26 cellular contexts compared by ENCODE assay signal in the genomic region with DNA sequence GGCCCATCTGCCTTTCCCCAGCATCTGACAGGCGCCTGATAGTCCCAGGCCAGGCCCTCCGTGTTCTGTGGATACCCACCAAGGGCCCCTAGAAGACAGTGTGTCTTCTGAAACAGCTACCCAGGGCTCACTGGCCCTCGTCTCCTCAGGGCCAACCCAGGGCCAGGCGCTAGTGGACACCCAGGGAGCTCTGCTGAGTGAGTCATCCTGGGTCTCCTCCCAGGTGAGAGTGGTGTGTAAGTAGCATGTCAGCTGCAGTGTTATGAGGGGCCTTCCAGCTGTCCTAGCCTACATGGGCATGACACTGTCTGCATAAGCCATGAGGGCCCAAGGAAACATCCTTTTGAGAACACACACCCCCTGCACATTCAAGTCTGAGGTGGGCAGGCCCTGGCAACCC. TPM values are rescaled to one million over a fixed set of nuclear protein-coding genes. Genes with fewer than 3 reads are reported as not detected.
A peak's percentile ranks its signal among the peaks of the same experiment; 100 is the strongest.
DNase-seq lines count a peak whose midpoint lies in the region; ATAC-seq, FAIRE-seq and TF ChIP-seq lines count a peak whose summit lies in the region.
"Had no signal": no experiment of that assay in that cellular context is flagged by ENCODE, and none has a peak within 500 bp of the region (broad histone marks: within the 10 kb centered on the region; RNA-seq: fewer than 3 reads in every experiment).

No MANE protein-coding gene starts in this region.

- FAIRE-seq in HepG2 (lab: Jason Lieb, UNC) (no peak), bronchial epithelial cell (lab: Jason Lieb, UNC) (no peak)
- FAIRE-seq: A204.1, GM19239 had no signal

- H3K79me2 ChIP-seq in HepG2 (ENCODE audit: insufficient read depth, low read length): no peaks in the 10 kb centered on the region

- H3K9me3 ChIP-seq in HepG2 (ENCODE audit: low read length): no peaks in the 10 kb centered on the region
- H3K9me3 ChIP-seq in right lobe of liver: no peaks in the 10 kb centered on the region
- H3K9me3 ChIP-seq: BE2C had no signal

- H2AFZ ChIP-seq in HepG2 (ENCODE audit: low read length): no peak overlapping the region
- H2AFZ ChIP-seq: GM23338 had no signal

- DNase-seq in HepG2 (ENCODE audit: low spot score) (no peak), right lobe of liver (no peak), bronchial epithelial cell (ENCODE audit: low read depth) (peak; percentile 27), iris pigment epithelial cell (ENCODE audit: low read depth) (peak; percentile 11), NCI-H1092 (lab: John Stamatoyannopoulos, UW) (no peak)
- DNase-seq: BE2C; CD4-positive, CD25-positive, alpha-beta regulatory T cell; COR-L47; DMS 273 treated with DMSO at 0.1 percent for 48 hours; GF-D8; HCEC 1CT; KBM-7; MV-4-11; NCI-H1417; NCI-H187; NCI-H2107; NCI-H524; NCI-H82; OCI-M1; RPMI8226; SIG-M5 had no signal

- no peak overlapping the region for H3K9ac ChIP-seq in HepG2 (ENCODE audit: insufficient read depth, low read depth, low read length)

- in situ Hi-C loops in HepG2 (cut with HindIII; ENCODE audit: extremely low pct_ligation_motif_present, low pct_unique_long_range_greater_than_20kb): no loop called here

- no peaks in the 10 kb centered on the region for H3K36me3 ChIP-seq in HepG2 (replicated peaks in 1 of 2; ENCODE audit: control insufficient read depth in 1 of 2, insufficient read depth in 2 of 2, low read length in 2 of 2)
- H3K36me3 ChIP-seq in right lobe of liver: no peaks in the 10 kb centered on the region
- no peaks in the 10 kb centered on the region for H3K36me3 ChIP-seq in bronchial epithelial cell (ENCODE audit: control insufficient read depth, insufficient read depth, low read length)
- H3K36me3 ChIP-seq: BE2C had no signal

- TF ChIP-seq CTCF in HepG2 (CRISPR knock-in tag; IDR thresholded peaks at IDR 0.05): no peak
- TF ChIP-seq CTCF in right lobe of liver (IDR thresholded peaks at IDR 0.05): no peak
- no peak for TF ChIP-seq CTCF in bronchial epithelial cell (IDR thresholded peaks at IDR 0.05; ENCODE audit: insufficient read depth, low read length, severe bottlenecking)

- no peak overlapping the region for H3K27ac ChIP-seq in HepG2 (ENCODE audit: extremely low read length, insufficient read depth, low read length)
- H3K27ac ChIP-seq in right lobe of liver: no peak overlapping the region

- 7% methylated on average over 3 of the region's 4 CpGs for WGBS in HepG2 (ENCODE audit: low lambda C conversion rate)
- 86% methylated on average over 2 of the region's 4 CpGs for WGBS in right lobe of liver (ENCODE audit: insufficient coverage, low coverage, low lambda C conversion rate, missing lambda C conversion rate)

- POLR2A ChIA-PET in HepG2 (lab: Yijun Ruan, JAX): no interaction called here

- H3K4me1 ChIP-seq in HepG2 (ENCODE audit: insufficient read depth, low read length): no peaks in the 10 kb centered on the region
- no peaks in the 10 kb centered on the region for H3K4me1 ChIP-seq in right lobe of liver
- H3K4me1 ChIP-seq: BE2C had no signal

- no peak for TF ChIP-seq RAD21 in HepG2 (CRISPR knock-in tag; IDR thresholded peaks at IDR 0.05)

- TF ChIP-seq POLR2A in HepG2 (IDR thresholded peaks at IDR 0.05; ENCODE audit: insufficient read depth in 1 of 2, low read depth in 2 of 2, low read length in 2 of 2) (no peak), right lobe of liver (IDR thresholded peaks at IDR 0.05) (no peak)

- peaks cover 12% of the 10 kb centered on the region; the same call in 1 of the 2 replicates for H4K20me1 ChIP-seq in HepG2 (ENCODE audit: insufficient read depth, low read length)

- no TSS peak for BruUV-seq in HepG2 (replicated peaks; lab: Mats Ljungman, UMichigan)

- ATAC-seq in HepG2: no peak; the same call in 2 of the 3 replicates
- no peak for ATAC-seq in right lobe of liver
- no peak for ATAC-seq in HG03175 (IDR thresholded peaks at IDR 0.05; ENCODE audit: unreplicated experiment)
- ATAC-seq in GM18870 (IDR thresholded peaks at IDR 0.05; ENCODE audit: unreplicated experiment): no peak
- ATAC-seq: GM23338 had no signal

- intact Hi-C loops in HepG2 (cut with micrococcal nuclease; ENCODE audit: unreplicated experiment) (no loop called here), right lobe of liver (cut with DNase I) (no loop called here)

- no peak overlapping the region for H3K4me2 ChIP-seq in HepG2 (ENCODE audit: low read depth, low read length)
- H3K4me2 ChIP-seq: GM23338 had no signal

- H3K4me3 ChIP-seq in HepG2 (replicated peaks in 1 of 3; ENCODE audit: insufficient read depth in 1 of 3, low read depth in 2 of 3, low read length in 3 of 3) (no peak overlapping the region), right lobe of liver (no peak overlapping the region), bronchial epithelial cell (ENCODE audit: low read depth, low read length) (no peak overlapping the region)
- H3K4me3 ChIP-seq: GM23338 had no signal

- TF ChIP-seq EP300 in HepG2 (IDR thresholded peaks at IDR 0.05; ENCODE audit: low read depth in 2 of 2, low read length in 2 of 2) (no peak), HepG2 (CRISPR knock-in tag; IDR thresholded peaks at IDR 0.05; ENCODE audit: borderline replicate concordance) (no peak)

- peaks cover 14 to 82% of the 10 kb centered on the region in 2 experiments for H3K27me3 ChIP-seq in HepG2 (ENCODE audit: control insufficient read depth in 1 of 2, insufficient read depth in 2 of 2, low read length in 2 of 2)
- H3K27me3 ChIP-seq in right lobe of liver: no peaks in the 10 kb centered on the region
- H3K27me3 ChIP-seq in bronchial epithelial cell (ENCODE audit: control insufficient read depth, insufficient read depth, low read length): peaks cover 2% of the 10 kb centered on the region
- H3K27me3 ChIP-seq: BE2C had no signal

- CTCF ChIA-PET in HepG2 (lab: Yijun Ruan, JAX; ENCODE audit: low intra/inter-chr PET ratio, low total read pairs): no interaction called here

TF ChIP-seq in HepG2, 621 proteins besides CTCF, POLR2A, EP300 and RAD21 (continues in another document):
- TF ChIP-seq ZNF17 (CRISPR knock-in tag; IDR thresholded peaks at IDR 0.05) (no peak), PHF5A (CRISPR knock-in tag; IDR thresholded peaks at IDR 0.05; ENCODE audit: low read depth, unreplicated experiment) (no peak)

RNA-seq across cellular contexts. Expression of a gene that starts 36.7 kb away (rescaled TPM):
- total RNA-seq in HepG2 (2016; rRNA removed; fragmentation: Illumina TruSeq; extraction: Trizol) (0.02 TPM in 1 of 2 replicates, not detected in the other), right lobe of liver (not detected), bronchial epithelial cell (0.13 and 0.26 TPM in 2 replicates)
- total RNA-seq in HepG2 (2016; cell fraction: cytosol; rRNA removed; fragmentation: Illumina TruSeq; extraction: Trizol; ENCODE audit: low read depth): not detected in 2 replicates
- total RNA-seq in HepG2 (2016; cell fraction: insoluble cytoplasmic fraction; rRNA removed; fragmentation: Illumina TruSeq; extraction: Trizol): 0.11 TPM in 1 of 2 replicates, not detected in the other
- total RNA-seq in HepG2 (2016; cell fraction: membrane; rRNA removed; fragmentation: Illumina TruSeq; extraction: Trizol): not detected in 2 replicates
- total RNA-seq in HepG2 (2016; cell fraction: nucleus; rRNA removed; fragmentation: Illumina TruSeq; extraction: Trizol): 0.09 TPM in 1 of 2 replicates, not detected in the other
- polyA plus RNA-seq in HepG2 (2011; rRNA removed): 0.09 and 0.21 TPM in 2 replicates
- polyA plus RNA-seq in HepG2 (2011; cell fraction: cytosol; rRNA removed): 0.03 TPM in 1 of 2 replicates, not detected in the other
- 0.42 and 0.51 TPM in 2 replicates for polyA plus RNA-seq in HepG2 (2011; cell fraction: nucleus; rRNA removed)
- polyA plus RNA-seq in HepG2 (2012): 0.03 and 0.05 TPM in 2 replicates
- polyA plus RNA-seq in HepG2 (2016; cell fraction: cytosol; fragmentation: Illumina TruSeq; extraction: Trizol; ENCODE audit: low read depth): not detected in 2 replicates
- not detected in 2 replicates for polyA plus RNA-seq in HepG2 (2016; cell fraction: insoluble cytoplasmic fraction; fragmentation: Illumina TruSeq; extraction: Trizol; ENCODE audit: low read depth)
- polyA plus RNA-seq in HepG2 (2016; cell fraction: membrane; fragmentation: Illumina TruSeq; extraction: Trizol; ENCODE audit: low read depth): not detected in 2 replicates
- 0.10 and 0.29 TPM in 2 replicates for polyA plus RNA-seq in HepG2 (2016; cell fraction: nucleus; fragmentation: Illumina TruSeq; extraction: Trizol; ENCODE audit: insufficient read depth, low read depth)
- polyA minus RNA-seq in HepG2 (2011; rRNA and poly(A)+ RNA removed; ENCODE audit: low replicate concordance): 0.10 and 0.56 TPM in 2 replicates
- polyA minus RNA-seq in HepG2 (2011; cell fraction: cytosol; rRNA and poly(A)+ RNA removed): not detected in 2 replicates
- 0.13 and 0.50 TPM in 2 replicates for polyA minus RNA-seq in HepG2 (2011; cell fraction: nucleus; rRNA and poly(A)+ RNA removed)
- total RNA-seq: CD4-positive, CD25-positive, alpha-beta regulatory T cell had no signal
- polyA plus RNA-seq: CD4-positive, CD25-positive, alpha-beta regulatory T cell had no signal

RNA-seq across cellular contexts. Expression of a gene that starts 56.0 kb away (rescaled TPM):
- 545 and 787 TPM in 2 replicates for total RNA-seq in HepG2 (2016; rRNA removed; fragmentation: Illumina TruSeq; extraction: Trizol)
- total RNA-seq in HepG2 (2016; cell fraction: cytosol; rRNA removed; fragmentation: Illumina TruSeq; extraction: Trizol; ENCODE audit: low read depth): 342 and 387 TPM in 2 replicates
- 525 and 788 TPM in 2 replicates for total RNA-seq in HepG2 (2016; cell fraction: insoluble cytoplasmic fraction; rRNA removed; fragmentation: Illumina TruSeq; extraction: Trizol)
- total RNA-seq in HepG2 (2016; cell fraction: membrane; rRNA removed; fragmentation: Illumina TruSeq; extraction: Trizol): 707 and 829 TPM in 2 replicates
- total RNA-seq in HepG2 (2016; cell fraction: nucleus; rRNA removed; fragmentation: Illumina TruSeq; extraction: Trizol): 180 and 186 TPM in 2 replicates
- 146 and 214 TPM in 2 replicates for polyA plus RNA-seq in HepG2 (2011; rRNA removed)
- 92.5 and 127 TPM in 2 replicates for polyA plus RNA-seq in HepG2 (2011; cell fraction: cytosol; rRNA removed)
- 29.2 and 40.5 TPM in 2 replicates for polyA plus RNA-seq in HepG2 (2011; cell fraction: nucleus; rRNA removed)
- 1,228 and 1,771 TPM in 2 replicates for polyA plus RNA-seq in HepG2 (2012)
- polyA plus RNA-seq in HepG2 (2016; cell fraction: cytosol; fragmentation: Illumina TruSeq; extraction: Trizol; ENCODE audit: low read depth): 1,048 and 1,064 TPM in 2 replicates
- polyA plus RNA-seq in HepG2 (2016; cell fraction: insoluble cytoplasmic fraction; fragmentation: Illumina TruSeq; extraction: Trizol; ENCODE audit: low read depth): 1,078 and 1,177 TPM in 2 replicates
- polyA plus RNA-seq in HepG2 (2016; cell fraction: membrane; fragmentation: Illumina TruSeq; extraction: Trizol; ENCODE audit: low read depth): 1,296 and 1,373 TPM in 2 replicates
- 473 and 475 TPM in 2 replicates for polyA plus RNA-seq in HepG2 (2016; cell fraction: nucleus; fragmentation: Illumina TruSeq; extraction: Trizol; ENCODE audit: insufficient read depth, low read depth)
- 12.9 and 31.5 TPM in 2 replicates for polyA minus RNA-seq in HepG2 (2011; rRNA and poly(A)+ RNA removed; ENCODE audit: low replicate concordance)
- polyA minus RNA-seq in HepG2 (2011; cell fraction: cytosol; rRNA and poly(A)+ RNA removed): 48.1 and 62.3 TPM in 2 replicates
- 53.2 and 59.9 TPM in 2 replicates for polyA minus RNA-seq in HepG2 (2011; cell fraction: nucleus; rRNA and poly(A)+ RNA removed)
- 100 to 1,000 TPM in 4 of 6 experiments, 10 to 100 TPM in 2; 45.4 to 156 (median 134) TPM for total RNA-seq in right lobe of liver
- 153 and 194 TPM in 2 replicates for total RNA-seq in bronchial epithelial cell

Comparison
In these comparisons a context has a peak if more than half of its experiments do, and no peak if none do; other contexts are left out.
1. DNase-seq: peak in bronchial epithelial cell (single experiment) and iris pigment epithelial cell (single experiment); none in HepG2 (single experiment), right lobe of liver (0 of 3) and NCI-H1092 (single experiment).